In the genomic region with DNA sequence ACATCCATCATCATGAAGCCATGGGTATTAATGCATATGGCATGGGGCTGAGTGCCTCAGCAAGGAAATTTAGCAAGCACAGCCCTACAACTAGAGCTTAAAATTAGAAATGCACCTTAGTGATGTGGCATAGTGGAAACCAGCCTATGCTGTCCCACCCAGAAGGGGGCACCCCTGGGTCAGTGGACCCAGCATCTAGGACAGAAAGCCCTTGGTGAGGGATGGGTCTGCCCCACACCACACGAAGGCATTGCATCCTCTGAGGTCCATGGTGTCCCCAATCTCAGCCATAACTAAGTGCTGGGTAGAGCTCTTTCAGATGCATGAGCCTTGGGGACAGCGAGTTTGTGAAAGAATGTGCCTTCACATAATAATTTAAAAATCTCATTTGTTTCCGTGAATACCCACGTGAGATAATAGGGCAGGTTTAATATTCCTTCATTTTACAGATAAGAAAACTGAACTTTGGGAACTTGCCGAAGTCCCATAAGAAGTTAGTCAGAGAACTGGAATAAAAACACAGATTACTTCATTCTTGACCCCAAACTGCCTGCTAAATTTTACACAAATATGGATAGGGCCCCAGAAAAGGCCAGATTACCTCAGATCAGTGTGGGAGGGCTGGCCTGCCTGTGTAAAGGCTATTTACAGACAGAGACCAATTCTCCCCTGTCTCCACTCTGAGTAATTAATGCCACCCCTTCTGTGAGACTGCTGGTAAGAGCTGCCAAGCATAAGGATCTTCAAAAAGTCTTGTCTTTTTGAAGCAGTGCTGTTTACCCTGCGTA, we compare ENCODE assay signal across 1 cellular context.
TF ChIP-seq lines count a peak whose summit lies in the region.

No MANE protein-coding gene starts in this region.

TF ChIP-seq in GM23338, 12 proteins besides CTCF, POLR2A, EP300 and RAD21 (continued from another document):
- TF ChIP-seq ZNF462 (CRISPR knock-in tag; IDR thresholded peaks at IDR 0.05) (no peak), NANOG (IDR thresholded peaks at IDR 0.05; ENCODE audit: borderline replicate concordance) (no peak), EZH2 (IDR thresholded peaks at IDR 0.05; ENCODE audit: low read depth, unreplicated experiment) (no peak), STAT1 (IDR thresholded peaks at IDR 0.05; ENCODE audit: unreplicated experiment) (no peak)
